Comparison of ENCODE assay signal across 1 cellular context in genomic region chr7:139043823-139044812, GRCh38.
TF ChIP-seq lines count a peak whose summit lies in the region.

No MANE protein-coding gene starts in this region.

TF ChIP-seq in GM23338, 12 proteins besides CTCF, POLR2A, EP300 and RAD21 (continued from another document):
- no peak for TF ChIP-seq ZNF462 (CRISPR knock-in tag; IDR thresholded peaks at IDR 0.05)
- TF ChIP-seq EZH2 (IDR thresholded peaks at IDR 0.05; ENCODE audit: low read depth, unreplicated experiment): no peak
- no peak for TF ChIP-seq ZNF114 (CRISPR knock-in tag; IDR thresholded peaks at IDR 0.05)
- TF ChIP-seq EZH2phosphoT487 (IDR thresholded peaks at IDR 0.05; ENCODE audit: unreplicated experiment): no peak
- TF ChIP-seq NANOG (IDR thresholded peaks at IDR 0.05; ENCODE audit: borderline replicate concordance): no peak
- no peak for TF ChIP-seq JUNB (IDR thresholded peaks at IDR 0.05; ENCODE audit: unreplicated experiment)
- TF ChIP-seq ETS1 (IDR thresholded peaks at IDR 0.05): no peak
- TF ChIP-seq REST (IDR thresholded peaks at IDR 0.05; ENCODE audit: unreplicated experiment): no peak
- no peak for TF ChIP-seq CREB1 (CRISPR knock-in tag; IDR thresholded peaks at IDR 0.05; ENCODE audit: low read depth)
- TF ChIP-seq ZNF331 (CRISPR knock-in tag; IDR thresholded peaks at IDR 0.05; ENCODE audit: low read depth): no peak
- TF ChIP-seq POLR2AphosphoS5 (IDR thresholded peaks at IDR 0.05; ENCODE audit: low read depth): no peak
